ENCODE assay signal across 22 cellular contexts in the genomic region with DNA sequence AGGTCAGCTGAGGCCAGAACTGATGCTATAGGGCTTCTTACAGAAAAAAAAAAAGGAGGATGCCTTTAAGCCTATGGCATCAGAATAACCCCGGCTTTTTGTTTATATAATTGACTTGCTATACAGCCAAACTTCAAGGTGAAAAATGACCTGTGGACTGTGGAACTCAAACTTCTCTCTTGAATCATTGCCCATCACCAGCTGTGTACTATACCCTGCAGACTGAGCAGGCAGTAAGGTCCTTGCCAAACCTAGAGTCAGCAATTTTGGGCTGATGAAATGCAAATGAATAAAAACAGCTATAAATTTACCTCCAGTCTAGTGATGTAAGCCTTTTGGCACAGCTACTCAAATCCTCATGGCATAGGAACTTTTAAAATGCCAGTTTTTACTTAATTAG. TPM values are rescaled to one million over a fixed set of nuclear protein-coding genes. Genes with fewer than 3 reads are reported as not detected.
DNase-seq lines count a peak whose midpoint lies in the region; ATAC-seq and TF ChIP-seq lines count a peak whose summit lies in the region.
"Had no signal": no experiment of that assay in that cellular context is flagged by ENCODE, and none has a peak within 500 bp of the region (broad histone marks: within the 10 kb centered on the region; RNA-seq: fewer than 3 reads in every experiment).

No MANE protein-coding gene starts in this region.

- intact Hi-C loops in upper lobe of right lung (cut with DNase I) (no loop called here), head of caudate nucleus (cut with DNase I) (no loop called here), ascending aorta (cut with DNase I) (no loop called here)

- no peak overlapping the region for H3K9ac ChIP-seq in fibroblast of lung (ENCODE audit: insufficient read depth, low read length)

- DNase-seq in LNCaP clone FGC (ENCODE audit: low read depth) = peak; percentile 42
- peak; percentile 83 for DNase-seq in NCI-H446 treated with DMSO at 0.1 percent for 48 hours (lab: John Stamatoyannopoulos, UW)
- DNase-seq in fibroblast of lung (ENCODE audit: low read depth in 2 of 2) = peak; percentile 1 to 3
- no peak for DNase-seq in mesothelial cell of epicardium (ENCODE audit: low spot score in 2 of 2, unreplicated experiment in 2 of 2)
- no peak for DNase-seq in upper lobe of right lung
- no peak for DNase-seq in head of caudate nucleus
- DNase-seq in ascending aorta (ENCODE audit: low spot score in 2 of 2) = no peak
- DNase-seq: AML-193, IMR-90, NCI-H1048, NCI-H1436, NCI-H2029 treated with DMSO at 0.1 percent for 48 hours, NCI-H2171 treated with DMSO at 0.1 percent for 48 hours, PC-9, SJCRH30 had no signal

- H3K4me3 Mint-ChIP-seq in mesothelial cell of epicardium = no peak overlapping the region
- H3K4me3 Mint-ChIP-seq: CD14-positive monocyte had no signal

- H3K27ac ChIP-seq in fibroblast of lung (ENCODE audit: insufficient read depth, low read length) (no peak overlapping the region), upper lobe of right lung (no peak overlapping the region), ascending aorta (no peak overlapping the region)
- H3K27ac ChIP-seq: HL-60, PC-9, SJCRH30 had no signal

- H3K27me3 ChIP-seq in fibroblast of lung (ENCODE audit: control insufficient read depth, insufficient read depth, low read length) (no peaks in the 10 kb centered on the region), upper lobe of right lung (no peaks in the 10 kb centered on the region), ascending aorta (no peaks in the 10 kb centered on the region)

- no peaks in the 10 kb centered on the region for H3K36me3 Mint-ChIP-seq in mesothelial cell of epicardium
- H3K36me3 Mint-ChIP-seq: CD14-positive monocyte had no signal

- H3K9me3 Mint-ChIP-seq in mesothelial cell of epicardium = peaks cover 16% of the 10 kb centered on the region

- TF ChIP-seq CTCF in LNCaP clone FGC (IDR thresholded peaks at IDR 0.05; ENCODE audit: control insufficient read depth, extremely low read depth, insufficient read depth) (no peak), fibroblast of lung (conservative IDR thresholded peaks at IDR 0.05 in 1 of 2, IDR thresholded peaks at IDR 0.05 in 1 of 2; ENCODE audit: low read depth in 1 of 2, low read length in 2 of 2) (no peak), mesothelial cell of epicardium (IDR thresholded peaks at IDR 0.05; ENCODE audit: unreplicated experiment) (no peak), upper lobe of right lung (IDR thresholded peaks at IDR 0.05) (no peak), ascending aorta (IDR thresholded peaks at IDR 0.05) (no peak)

- H4K20me1 ChIP-seq in fibroblast of lung (ENCODE audit: control insufficient read depth, extremely low read depth, insufficient read depth, low read length) = no peaks in the 10 kb centered on the region

- no peak overlapping the region for H2AFZ ChIP-seq in fibroblast of lung (ENCODE audit: low read length)
- H2AFZ ChIP-seq: PC-9 had no signal

- H3K27me3 Mint-ChIP-seq in mesothelial cell of epicardium (ENCODE audit: low read depth) = no peaks in the 10 kb centered on the region

- H3K9me3 ChIP-seq in fibroblast of lung (ENCODE audit: control insufficient read depth, insufficient read depth, low read depth, low read length) = no peaks in the 10 kb centered on the region
- no peaks in the 10 kb centered on the region for H3K9me3 ChIP-seq in upper lobe of right lung
- no peaks in the 10 kb centered on the region for H3K9me3 ChIP-seq in ascending aorta
- H3K9me3 ChIP-seq: HAP-1, SJCRH30 had no signal

- no peaks in the 10 kb centered on the region for H3K79me2 ChIP-seq in fibroblast of lung (ENCODE audit: control insufficient read depth, insufficient read depth, low read length)

- H3K4me1 ChIP-seq in fibroblast of lung (ENCODE audit: control insufficient read depth, extremely low read depth, insufficient read depth, low read length) = no peaks in the 10 kb centered on the region
- no peaks in the 10 kb centered on the region for H3K4me1 ChIP-seq in upper lobe of right lung
- no peaks in the 10 kb centered on the region for H3K4me1 ChIP-seq in ascending aorta
- H3K4me1 ChIP-seq: HAP-1, SJCRH30 had no signal

- no peaks in the 10 kb centered on the region for H3K36me3 ChIP-seq in fibroblast of lung (ENCODE audit: control insufficient read depth, insufficient read depth, low read length)
- H3K36me3 ChIP-seq in upper lobe of right lung = no peaks in the 10 kb centered on the region
- H3K36me3 ChIP-seq in ascending aorta = no peaks in the 10 kb centered on the region
- H3K36me3 ChIP-seq: HAP-1, SJCRH30 had no signal

- peaks cover 8% of the 10 kb centered on the region for H3K4me1 Mint-ChIP-seq in mesothelial cell of epicardium

- ATAC-seq in upper lobe of right lung = no peak
- ATAC-seq in GM18870 (IDR thresholded peaks at IDR 0.05; ENCODE audit: unreplicated experiment) = no peak

- H3K27ac Mint-ChIP-seq in mesothelial cell of epicardium = peak overlapping the region; percentile 22
- H3K27ac Mint-ChIP-seq: CD14-positive monocyte had no signal

- H3K4me2 ChIP-seq in fibroblast of lung (ENCODE audit: extremely low read depth, insufficient read depth, low read length) = no peak overlapping the region
- H3K4me2 ChIP-seq: PC-9 had no signal

- no peak overlapping the region for H3K4me3 ChIP-seq in LNCaP clone FGC (ENCODE audit: low read depth, low read length)
- no peak overlapping the region for H3K4me3 ChIP-seq in fibroblast of lung (replicated peaks in 1 of 4; ENCODE audit: control extremely low read depth in 1 of 4, insufficient read depth in 1 of 4, low read depth in 3 of 4, low read length in 4 of 4)
- H3K4me3 ChIP-seq in upper lobe of right lung = no peak overlapping the region
- no peak overlapping the region for H3K4me3 ChIP-seq in ascending aorta
- H3K4me3 ChIP-seq: HAP-1, PC-9, SJCRH30 had no signal

RNA-seq across cellular contexts. Expression of a gene that starts 44.5 kb away (rescaled TPM):
- total RNA-seq in fibroblast of lung (not detected in 2 replicates), mesothelial cell of epicardium (0.34 to 0.38 TPM (median 0.34 TPM) in 3 replicates), upper lobe of right lung (not detected), ascending aorta (not detected)
- not detected in 2 replicates for polyA plus RNA-seq in fibroblast of lung
- not detected in 2 replicates for polyA plus RNA-seq in fibroblast of lung (2012)
- not detected in 2 replicates for polyA minus RNA-seq in fibroblast of lung (ENCODE audit: low replicate concordance)
- total RNA-seq: HT1080, IMR-90, MCF 10A, NCI-H460, PC-9, SJCRH30 had no signal
- polyA plus RNA-seq: IMR-90 had no signal

Comparison
In these comparisons a context has a peak if more than half of its experiments do, and no peak if none do; other contexts are left out.
1. DNase-seq: peak in LNCaP clone FGC (single experiment), NCI-H446 treated with DMSO at 0.1 percent for 48 hours (single experiment) and fibroblast of lung (2 of 2); none in mesothelial cell of epicardium (0 of 2), upper lobe of right lung (single experiment), head of caudate nucleus (0 of 42) and ascending aorta (0 of 2).